1 cellular context compared by ENCODE assay signal in genomic region chr20:32336918-32337347, GRCh38.
TF ChIP-seq lines count a peak whose summit lies in the region.

No MANE protein-coding gene starts in this region.

TF ChIP-seq in A549, 52 proteins besides CTCF, POLR2A, EP300 and RAD21 (continued from another document):
- no peak for TF ChIP-seq REST (IDR thresholded peaks at IDR 0.05)
